Comparison of ENCODE assay signal across 11 cellular contexts in genomic region chr1:100065183-100065968, GRCh38.
DNase-seq lines count a peak whose midpoint lies in the region; ATAC-seq, FAIRE-seq and TF ChIP-seq lines count a peak whose summit lies in the region.
"Had no signal": no experiment of that assay in that cellular context is flagged by ENCODE, and none has a peak within 500 bp of the region (broad histone marks: within the 10 kb centered on the region; RNA-seq: fewer than 3 reads in every experiment).

No MANE protein-coding gene starts in this region.

- WGBS in K562 (ENCODE audit: insufficient coverage, low coverage, missing lambda C conversion rate) = 75% methylated on average over 1 of the region's 1 CpG
- 100% methylated on average over 1 of the region's 1 CpG; no CpG with 5 or more reads in 1 of the 2 donors for WGBS in neuronal stem cell (ENCODE audit: extremely low coverage in 2 of 2, insufficient read length in 2 of 2, insufficient replicate concordance in 1 of 2), 2 donors

- in situ Hi-C loops in K562 (cut with MboI) = no loop called here

- H2BK120ac ChIP-seq in neuronal stem cell (ENCODE audit: low read depth, low read length) = no peak overlapping the region

- H2BK5ac ChIP-seq in neuronal stem cell (ENCODE audit: low read length) = no peak overlapping the region

- H3K27ac ChIP-seq in K562 (ENCODE audit: extremely low read depth, low read depth, low read length) (no peak overlapping the region), neuronal stem cell (replicated peaks; ENCODE audit: low read length) (peak overlapping the region; percentile 15), Karpas-422 (ENCODE audit: low read length) (no peak overlapping the region)
- H3K27ac ChIP-seq: neural progenitor cell had no signal

- TF ChIP-seq CTCF in HFFc6 (IDR thresholded peaks at IDR 0.05) (no peak), K562 (IDR thresholded peaks at IDR 0.05 in 2 of 3, conservative IDR thresholded peaks at IDR 0.05 in 1 of 3; ENCODE audit: insufficient read depth in 2 of 3, low read depth in 1 of 3, low read length in 3 of 3) (no peak), Caco-2 (IDR thresholded peaks at IDR 0.05; ENCODE audit: insufficient read depth in 1 of 2, low read depth in 1 of 2, low read length in 1 of 2, severe bottlenecking in 1 of 2, unreplicated experiment in 1 of 2) (no peak)

- H2BK12ac ChIP-seq in neuronal stem cell (ENCODE audit: low read length) = no peak overlapping the region

- no peak overlapping the region for H3K23ac ChIP-seq in neuronal stem cell (ENCODE audit: low read depth, low read length, poor library complexity)

- TF ChIP-seq EP300 in K562 (IDR thresholded peaks at IDR 0.05; ENCODE audit: low read length) = no peak

- intact Hi-C loops in K562 (cut with micrococcal nuclease) (no loop called here), Caco-2 (cut with micrococcal nuclease; ENCODE audit: unreplicated experiment) (no loop called here)

- no peaks in the 10 kb centered on the region for H3K9me2 ChIP-seq in Karpas-422 (replicated peaks; ENCODE audit: insufficient read depth, low read length)

- BruUV-seq in K562 (replicated peaks; lab: Mats Ljungman, UMichigan) (no TSS peak), Caco-2 (replicated peaks; lab: Mats Ljungman, UMichigan) (no TSS peak)

- H3K79me1 ChIP-seq in neuronal stem cell (ENCODE audit: low read depth, low read length) = peaks cover 4% of the 10 kb centered on the region

- no peak for ATAC-seq in K562

- H3K36me3 ChIP-seq in K562 (ENCODE audit: control insufficient read depth, insufficient read depth, low read length) (peaks cover 87% of the 10 kb centered on the region), neuronal stem cell (replicated peaks in 1 of 2; ENCODE audit: control insufficient read depth in 2 of 2, insufficient read depth in 2 of 2, low read length in 2 of 2) (peaks cover 21 to 97% of the 10 kb centered on the region in 2 donors), Karpas-422 (ENCODE audit: insufficient read depth, low read length) (peaks cover 61% of the 10 kb centered on the region), Caco-2 (ENCODE audit: control insufficient read depth, insufficient read depth, low read length) (no peaks in the 10 kb centered on the region)

- H3K79me2 ChIP-seq in K562 (ENCODE audit: control insufficient read depth, insufficient read depth, low read length) (peaks cover 19% of the 10 kb centered on the region), Karpas-422 (ENCODE audit: low read length) (peaks cover 59% of the 10 kb centered on the region)

- H3K18ac ChIP-seq in neuronal stem cell (ENCODE audit: low read length) = no peak overlapping the region

- no peak for FAIRE-seq in K562 (lab: Jason Lieb, UNC)

- peaks cover 22% of the 10 kb centered on the region for H3K36me3 Mint-ChIP-seq in HFFc6 (ENCODE audit: low read depth)
- H3K36me3 Mint-ChIP-seq in Caco-2 (ENCODE audit: insufficient read depth, unreplicated experiment) = peaks cover 46% of the 10 kb centered on the region

- H3K4ac ChIP-seq in neuronal stem cell (ENCODE audit: low read length) = no peak overlapping the region

- no peak overlapping the region for H3K9ac ChIP-seq in K562 (ENCODE audit: insufficient read depth in 1 of 2, low read depth in 2 of 2, low read length in 2 of 2)
- H3K9ac ChIP-seq in neuronal stem cell (ENCODE audit: low read depth, low read length, poor library complexity) = no peak overlapping the region
- H3K9ac ChIP-seq in Karpas-422 (ENCODE audit: low read length) = no peak overlapping the region
- H3K9ac ChIP-seq: neural progenitor cell had no signal

- H3K27ac Mint-ChIP-seq in HFFc6 = peak overlapping the region; percentile 22; the same call in 1 of the 2 replicates
- no peak overlapping the region for H3K27ac Mint-ChIP-seq in Caco-2 (ENCODE audit: unreplicated experiment)

- no peak overlapping the region for H4K91ac ChIP-seq in neuronal stem cell (ENCODE audit: low read depth, low read length, poor library complexity)

- TF ChIP-seq POLR2A in K562 (conservative IDR thresholded peaks at IDR 0.05) = 0 out of 2 replicates have a peak, but pooled peaks have one; percentile 25

- H4K20me1 ChIP-seq in K562 (replicated peaks; ENCODE audit: control insufficient read depth, insufficient read depth, low read length) (0 out of 2 replicates have a peak, but pooled peaks cover 2% of the 10 kb centered on the region), Karpas-422 (ENCODE audit: insufficient read depth, low read depth, low read length) (no peaks in the 10 kb centered on the region)

- DNase-seq in NCI-H510A (lab: John Stamatoyannopoulos, UW) (peak; percentile 17), NCI-H510A treated with DMSO at 0.1 percent for 48 hours (lab: John Stamatoyannopoulos, UW) (no peak), HFFc6 (no peak), K562 (ENCODE audit: extremely low read depth in 1 of 4, low spot score in 3 of 4) (no peak), neuronal stem cell (ENCODE audit: low spot score) (no peak), RPMI8226 (no peak), Karpas-422 (no peak), Caco-2 (no peak)
- DNase-seq: 8988T had no signal

- CTCF ChIA-PET in K562 (lab: Yijun Ruan, JAX; ENCODE audit: low intra/inter-chr PET ratio) = no interaction called here
- CTCF ChIA-PET in Caco-2 (lab: Charles Lee) = no interaction called here

- POLR2A ChIA-PET in K562 (lab: Yijun Ruan, JAX) (interaction anchor here (0.8 to 1.0 kb wide), 3 partner anchors 17 to 309 kb away, joined by 3 read pairs; no protein-coding TSS in a partner anchor), Caco-2 (lab: Charles Lee) (no interaction called here)

- no peaks in the 10 kb centered on the region for H3K9me1 ChIP-seq in K562 (ENCODE audit: control insufficient read depth, insufficient read depth, low read length)

- H2BK15ac ChIP-seq in neuronal stem cell (ENCODE audit: low read length) = no peak overlapping the region

- H3K4me1 ChIP-seq in K562 (replicated peaks in 1 of 2; ENCODE audit: control insufficient read depth in 2 of 2, insufficient read depth in 2 of 2, low read length in 2 of 2) = no peaks in the 10 kb centered on the region; a peak in 1 of 5 replicates
- no peaks in the 10 kb centered on the region for H3K4me1 ChIP-seq in neuronal stem cell (ENCODE audit: control insufficient read depth in 2 of 2, insufficient read depth in 1 of 2, low read depth in 1 of 2, low read length in 2 of 2)
- H3K4me1 ChIP-seq in Karpas-422 (ENCODE audit: low read length) = no peaks in the 10 kb centered on the region; the same call in 1 of the 2 replicates
- H3K4me1 ChIP-seq in Caco-2 = no peaks in the 10 kb centered on the region
- H3K4me1 ChIP-seq: neural progenitor cell had no signal

- H3K4me2 ChIP-seq in K562 (ENCODE audit: insufficient read depth, low read length) (no peak overlapping the region), neuronal stem cell (ENCODE audit: insufficient read depth, low read length, poor library complexity, severe bottlenecking) (no peak overlapping the region), Karpas-422 (ENCODE audit: low read depth, low read length, poor library complexity, severe bottlenecking) (no peak overlapping the region)
- H3K4me2 ChIP-seq: neural progenitor cell had no signal

- no peak for TF ChIP-seq RAD21 in K562 (CRISPR knock-in tag; conservative IDR thresholded peaks at IDR 0.05 in 1 of 2, IDR thresholded peaks at IDR 0.05 in 1 of 2)

- H4K8ac ChIP-seq in neuronal stem cell (ENCODE audit: low read depth, low read length) = no peak overlapping the region

- H3K27me3 Mint-ChIP-seq in HFFc6 (ENCODE audit: insufficient read depth) (peaks cover 2% of the 10 kb centered on the region; the same call in 1 of the 2 replicates), Caco-2 (ENCODE audit: insufficient read depth, unreplicated experiment) (no peaks in the 10 kb centered on the region)

- H3K9me3 Mint-ChIP-seq in HFFc6 (no peaks in the 10 kb centered on the region), Caco-2 (ENCODE audit: unreplicated experiment) (no peaks in the 10 kb centered on the region)
- H3K9me3 Mint-ChIP-seq: neural progenitor cell had no signal

- H3K4me3 Mint-ChIP-seq in HFFc6 = no peak overlapping the region
- no peak overlapping the region for H3K4me3 Mint-ChIP-seq in Caco-2 (ENCODE audit: unreplicated experiment)
- H3K4me3 Mint-ChIP-seq: neural progenitor cell had no signal

- H3K4me1 Mint-ChIP-seq in HFFc6 (ENCODE audit: low read depth) (no peaks in the 10 kb centered on the region), Caco-2 (ENCODE audit: low read depth, unreplicated experiment) (no peaks in the 10 kb centered on the region)
- H3K4me1 Mint-ChIP-seq: neural progenitor cell had no signal

- H3K27me3 ChIP-seq in K562 (ENCODE audit: control insufficient read depth in 2 of 2, insufficient read depth in 2 of 2, low read length in 2 of 2) (no peaks in the 10 kb centered on the region), neuronal stem cell (ENCODE audit: control insufficient read depth in 3 of 3, insufficient read depth in 3 of 3, low read depth in 1 of 3, low read length in 3 of 3) (no peaks in the 10 kb centered on the region), Karpas-422 (ENCODE audit: low read length) (no peaks in the 10 kb centered on the region), Caco-2 (replicated peaks; ENCODE audit: control insufficient read depth, insufficient read depth, low read length) (no peaks in the 10 kb centered on the region)
- H3K27me3 ChIP-seq: neural progenitor cell had no signal

- no peak overlapping the region for H2AK5ac ChIP-seq in neuronal stem cell (ENCODE audit: low read depth, low read length)

- H3K4me3 ChIP-seq in K562 (no peak overlapping the region), neuronal stem cell (ENCODE audit: low read length in 2 of 2) (no peak overlapping the region), Karpas-422 (ENCODE audit: low read length) (no peak overlapping the region), Caco-2 (ENCODE audit: low read depth, low read length) (no peak overlapping the region)
- H3K4me3 ChIP-seq: neural progenitor cell, thoracic aorta had no signal

- no peaks in the 10 kb centered on the region for H3K9me3 ChIP-seq in K562 (replicated peaks; ENCODE audit: control insufficient read depth, insufficient read depth, low read depth, low read length)
- H3K9me3 ChIP-seq in neuronal stem cell (replicated peaks in 1 of 2; ENCODE audit: control insufficient read depth in 2 of 2, insufficient read depth in 1 of 2, low read depth in 1 of 2, low read length in 2 of 2) = no peaks in the 10 kb centered on the region
- no peaks in the 10 kb centered on the region for H3K9me3 ChIP-seq in Karpas-422 (ENCODE audit: low read length)
- H3K9me3 ChIP-seq in Caco-2 = no peaks in the 10 kb centered on the region
- H3K9me3 ChIP-seq: thoracic aorta had no signal

- H3K14ac ChIP-seq in neuronal stem cell (ENCODE audit: low read length) = no peak overlapping the region

- H2AFZ ChIP-seq in K562 (ENCODE audit: low read depth, low read length) = no peak overlapping the region
- H2AFZ ChIP-seq in neuronal stem cell (ENCODE audit: low read length) = no peak overlapping the region
- H2AFZ ChIP-seq in Karpas-422 (ENCODE audit: low read length) = no peak overlapping the region
- H2AFZ ChIP-seq: neural progenitor cell had no signal

TF ChIP-seq in K562, 482 proteins besides CTCF, POLR2A, EP300 and RAD21 (continues in another document):
- no peak for TF ChIP-seq ZNF133 (CRISPR knock-in tag; IDR thresholded peaks at IDR 0.05)
- TF ChIP-seq ERF (CRISPR knock-in tag; IDR thresholded peaks at IDR 0.05) = no peak
- no peak for TF ChIP-seq GABPA (tag; conservative IDR thresholded peaks at IDR 0.05; ENCODE audit: low read depth)
- no peak for TF ChIP-seq PYGO2 (tag; IDR thresholded peaks at IDR 0.05)
- no peak for TF ChIP-seq POLR2G (IDR thresholded peaks at IDR 0.05; ENCODE audit: low read depth, low read length)
